In genomic region chr22:37207981-37208380, GRCh38 we compare ENCODE assay signal across 25 cellular contexts. TPM values are rescaled to one million over a fixed set of nuclear protein-coding genes. Genes with fewer than 3 reads are reported as not detected.
A peak's percentile ranks its signal among the peaks of the same experiment; 100 is the strongest.
DNase-seq lines count a peak whose midpoint lies in the region; ATAC-seq, FAIRE-seq and TF ChIP-seq lines count a peak whose summit lies in the region.
"Had no signal": no experiment of that assay in that cellular context is flagged by ENCODE, and none has a peak within 500 bp of the region (broad histone marks: within the 10 kb centered on the region; RNA-seq: fewer than 3 reads in every experiment).

No MANE protein-coding gene starts in this region.

- H3K4me1 ChIP-seq in CD8-positive, alpha-beta memory T cell (ENCODE audit: insufficient read depth, low read length) = peaks cover 26% of the 10 kb centered on the region
- peaks cover 44% of the 10 kb centered on the region for H3K4me1 ChIP-seq in thymus (ENCODE audit: control insufficient read depth, insufficient read depth, low read length)
- H3K4me1 ChIP-seq in GM23338 (ENCODE audit: insufficient read depth) = peaks cover 11% of the 10 kb centered on the region; the same call in 1 of the 2 replicates
- H3K4me1 ChIP-seq: psoas muscle, sigmoid colon had no signal

- H3K27ac Mint-ChIP-seq in activated naive CD4-positive, alpha-beta T cell treated with anti-CD3 and anti-CD28 coated beads, Interleukin-2, amount 10 ng/mL, durations not matched to agents 7 days and 5 days = peak overlapping the region; percentile 80
- H3K27ac Mint-ChIP-seq in activated naive CD4-positive, alpha-beta T cell treated with anti-CD3 and anti-CD28 coated beads for 36 hours = no peak overlapping the region
- H3K27ac Mint-ChIP-seq in CD8-positive, alpha-beta memory T cell = peak overlapping the region in 5 of 8 donors; percentile 15 to 68 (median 24)
- H3K27ac Mint-ChIP-seq in GM23338 = no peak overlapping the region
- H3K27ac Mint-ChIP-seq: activated CD4-positive, alpha-beta memory T cell treated with anti-CD3 and anti-CD28 coated beads for 36 hours; memory B cell had no signal

- no peak overlapping the region for H3K4me3 ChIP-seq in CD8-positive, alpha-beta memory T cell (ENCODE audit: low read length)
- no peak overlapping the region for H3K4me3 ChIP-seq in bronchial epithelial cell (ENCODE audit: low read depth, low read length)
- no peak overlapping the region for H3K4me3 ChIP-seq in thymus (ENCODE audit: low read length)
- no peak overlapping the region for H3K4me3 ChIP-seq in GM23338
- H3K4me3 ChIP-seq: esophagus squamous epithelium, psoas muscle, sigmoid colon, tibial nerve had no signal

- H3K27ac ChIP-seq in CD8-positive, alpha-beta memory T cell (ENCODE audit: low read depth, low read length) = no peak overlapping the region
- H3K27ac ChIP-seq in thymus (ENCODE audit: low read depth) (peak overlapping the region; percentile 37), GM23338 (ENCODE audit: low read depth) (no peak overlapping the region)
- H3K27ac ChIP-seq: esophagus squamous epithelium, HL-60, psoas muscle, sigmoid colon, tibial nerve had no signal

- TF ChIP-seq CTCF in bronchial epithelial cell (IDR thresholded peaks at IDR 0.05; ENCODE audit: insufficient read depth, low read length, severe bottlenecking) = no peak
- TF ChIP-seq CTCF in GM23338 (conservative IDR thresholded peaks at IDR 0.05; ENCODE audit: low read depth in 2 of 2) = no peak

- H3F3A ChIP-seq in GM23338 (replicated peaks; ENCODE audit: low read depth) = no peaks in the 10 kb centered on the region

- H3K9me3 Mint-ChIP-seq in activated naive CD4-positive, alpha-beta T cell treated with anti-CD3 and anti-CD28 coated beads, Interleukin-2, amount 10 ng/mL, durations not matched to agents 7 days and 5 days = no peaks in the 10 kb centered on the region
- H3K9me3 Mint-ChIP-seq in activated naive CD4-positive, alpha-beta T cell treated with anti-CD3 and anti-CD28 coated beads for 36 hours = no peaks in the 10 kb centered on the region
- no peaks in the 10 kb centered on the region for H3K9me3 Mint-ChIP-seq in CD8-positive, alpha-beta memory T cell
- no peaks in the 10 kb centered on the region for H3K9me3 Mint-ChIP-seq in GM23338
- H3K9me3 Mint-ChIP-seq: activated CD4-positive, alpha-beta memory T cell treated with anti-CD3 and anti-CD28 coated beads for 36 hours; memory B cell had no signal

- no peaks in the 10 kb centered on the region for H3K36me3 ChIP-seq in CD8-positive, alpha-beta memory T cell (ENCODE audit: insufficient read depth, low read length)
- H3K36me3 ChIP-seq in bronchial epithelial cell (ENCODE audit: control insufficient read depth, insufficient read depth, low read length) = no peaks in the 10 kb centered on the region
- peaks cover 17% of the 10 kb centered on the region for H3K36me3 ChIP-seq in thymus (ENCODE audit: control insufficient read depth, insufficient read depth)
- H3K36me3 ChIP-seq in GM23338 (ENCODE audit: insufficient read depth) = no peaks in the 10 kb centered on the region
- H3K36me3 ChIP-seq: esophagus squamous epithelium, sigmoid colon, tibial nerve had no signal

- WGBS in thymus = 60% methylated on average over 7 of the region's 7 CpGs

- H3K4me3 Mint-ChIP-seq in activated naive CD4-positive, alpha-beta T cell treated with anti-CD3 and anti-CD28 coated beads, Interleukin-2, amount 10 ng/mL, durations not matched to agents 7 days and 5 days = no peak overlapping the region
- no peak overlapping the region for H3K4me3 Mint-ChIP-seq in activated naive CD4-positive, alpha-beta T cell treated with anti-CD3 and anti-CD28 coated beads for 36 hours
- no peak overlapping the region for H3K4me3 Mint-ChIP-seq in CD8-positive, alpha-beta memory T cell
- H3K4me3 Mint-ChIP-seq in GM23338 = no peak overlapping the region
- H3K4me3 Mint-ChIP-seq: activated CD4-positive, alpha-beta memory T cell treated with anti-CD3 and anti-CD28 coated beads for 36 hours; memory B cell had no signal

- no peaks in the 10 kb centered on the region for H3K27me3 ChIP-seq in CD8-positive, alpha-beta memory T cell (ENCODE audit: insufficient read depth, low read length, poor library complexity, severe bottlenecking)
- H3K27me3 ChIP-seq in bronchial epithelial cell (ENCODE audit: control insufficient read depth, insufficient read depth, low read length) (no peaks in the 10 kb centered on the region), thymus (ENCODE audit: control insufficient read depth, insufficient read depth) (no peaks in the 10 kb centered on the region), GM23338 (ENCODE audit: insufficient read depth) (no peaks in the 10 kb centered on the region)

- H3K4me1 Mint-ChIP-seq in activated naive CD4-positive, alpha-beta T cell treated with anti-CD3 and anti-CD28 coated beads, Interleukin-2, amount 10 ng/mL, durations not matched to agents 7 days and 5 days = peaks cover 25% of the 10 kb centered on the region
- H3K4me1 Mint-ChIP-seq in activated naive CD4-positive, alpha-beta T cell treated with anti-CD3 and anti-CD28 coated beads for 36 hours (ENCODE audit: low read depth) = peaks cover 53% of the 10 kb centered on the region
- peaks cover 6 to 9% (median 6%) of the 10 kb centered on the region in 3 donors for H3K4me1 Mint-ChIP-seq in CD8-positive, alpha-beta memory T cell
- H3K4me1 Mint-ChIP-seq in GM23338 = peaks cover 9% of the 10 kb centered on the region

- intact Hi-C loops in activated naive CD4-positive, alpha-beta T cell treated with anti-CD3 and anti-CD28 coated beads for 36 hours (cut with micrococcal nuclease) = no loop called here

- ATAC-seq in GM23338 = no peak
- ATAC-seq: left colon, psoas muscle had no signal

- no peaks in the 10 kb centered on the region for H4K20me1 ChIP-seq in GM23338 (replicated peaks; ENCODE audit: insufficient read depth)

- POLR2A ChIA-PET in CD8-positive, alpha-beta memory T cell (lab: Charles Lee) = no interaction called here

- H3K79me2 ChIP-seq in GM23338 (replicated peaks; ENCODE audit: insufficient read depth) = no peaks in the 10 kb centered on the region

- no peaks in the 10 kb centered on the region for H3K9me3 ChIP-seq in CD8-positive, alpha-beta memory T cell (ENCODE audit: low read length)
- H3K9me3 ChIP-seq in thymus (ENCODE audit: control insufficient read depth) = no peaks in the 10 kb centered on the region
- H3K9me3 ChIP-seq: esophagus squamous epithelium, psoas muscle, sigmoid colon, tibial nerve had no signal

- H3K4me2 ChIP-seq in GM23338 = no peak overlapping the region

- no peaks in the 10 kb centered on the region for H3K9me2 ChIP-seq in GM23338 (ENCODE audit: insufficient read depth)

- FAIRE-seq in bronchial epithelial cell (lab: Jason Lieb, UNC) = peak; percentile 36
- FAIRE-seq: endometrium had no signal

- no peaks in the 10 kb centered on the region for H3K36me3 Mint-ChIP-seq in activated naive CD4-positive, alpha-beta T cell treated with anti-CD3 and anti-CD28 coated beads, Interleukin-2, amount 10 ng/mL, durations not matched to agents 7 days and 5 days
- peaks cover 11% of the 10 kb centered on the region for H3K36me3 Mint-ChIP-seq in activated naive CD4-positive, alpha-beta T cell treated with anti-CD3 and anti-CD28 coated beads for 36 hours (ENCODE audit: low read depth)
- H3K36me3 Mint-ChIP-seq in CD8-positive, alpha-beta memory T cell = peaks cover 0 to 1% (median 0%) of the 10 kb centered on the region in 3 donors
- H3K36me3 Mint-ChIP-seq in GM23338 (ENCODE audit: low read depth) = no peaks in the 10 kb centered on the region
- H3K36me3 Mint-ChIP-seq: activated CD4-positive, alpha-beta memory T cell treated with anti-CD3 and anti-CD28 coated beads for 36 hours had no signal

- no peaks in the 10 kb centered on the region for H3K27me3 Mint-ChIP-seq in activated naive CD4-positive, alpha-beta T cell treated with anti-CD3 and anti-CD28 coated beads, Interleukin-2, amount 10 ng/mL, durations not matched to agents 7 days and 5 days
- no peaks in the 10 kb centered on the region for H3K27me3 Mint-ChIP-seq in activated naive CD4-positive, alpha-beta T cell treated with anti-CD3 and anti-CD28 coated beads for 36 hours (ENCODE audit: low read depth)
- no peaks in the 10 kb centered on the region for H3K27me3 Mint-ChIP-seq in CD8-positive, alpha-beta memory T cell
- peaks cover 14% of the 10 kb centered on the region for H3K27me3 Mint-ChIP-seq in GM23338 (ENCODE audit: insufficient read depth, low read depth, poor library complexity)
- H3K27me3 Mint-ChIP-seq: activated CD4-positive, alpha-beta memory T cell treated with anti-CD3 and anti-CD28 coated beads for 36 hours; memory B cell had no signal

- CTCF ChIA-PET in activated naive CD4-positive, alpha-beta T cell treated with anti-CD3 and anti-CD28 coated beads, Interleukin-2, amount 10 ng/mL, durations not matched to agents 7 days and 5 days (lab: Charles Lee) = interaction anchor here (0.9 kb wide), 1 partner anchor 9 kb away, joined by 4 read pairs; no protein-coding TSS in a partner anchor
- CTCF ChIA-PET in activated naive CD4-positive, alpha-beta T cell treated with anti-CD3 and anti-CD28 coated beads for 36 hours (lab: Charles Lee) = interaction anchor here (1.6 kb wide), 1 partner anchor 52 kb away, joined by 6 read pairs; no protein-coding TSS in a partner anchor
- CTCF ChIA-PET in CD8-positive, alpha-beta memory T cell (lab: Charles Lee) = interaction anchor here (1.3 kb wide), 1 partner anchor 9 kb away, joined by 5 read pairs; no protein-coding TSS in a partner anchor

- peak; percentile 44 for DNase-seq in activated naive CD4-positive, alpha-beta T cell treated with anti-CD3 and anti-CD28 coated beads, Interleukin-2, amount 10 ng/mL, durations not matched to agents 7 days and 5 days
- DNase-seq in activated naive CD4-positive, alpha-beta T cell treated with anti-CD3 and anti-CD28 coated beads for 36 hours = no peak
- peak in 2 of 5 donors; percentile 43 to 67 for DNase-seq in CD8-positive, alpha-beta memory T cell
- DNase-seq in bronchial epithelial cell (ENCODE audit: low read depth) (no peak), GM23338 (ENCODE audit: low spot score) (no peak), iPS-NIHi7 (ENCODE audit: extremely low spot score) (no peak)
- DNase-seq: activated CD4-positive, alpha-beta memory T cell treated with anti-CD3 and anti-CD28 coated beads for 36 hours; C1 segment of cervical spinal cord; esophagus squamous epithelium; foreskin melanocyte; left colon; NCI-H1417; NCI-H2029 treated with DMSO at 0.1 percent for 48 hours; NCI-H2227 treated with DMSO at 0.1 percent for 48 hours; NCI-H69; Right ventricle myocardium superior; stimulated activated naive CD4-positive, alpha-beta T cell treated with Interleukin-2 at 50 U/mL for 16 hours had no signal

- H2AFZ ChIP-seq in GM23338 = no peak overlapping the region

RNA-seq across cellular contexts. Expression of gene SSTR3, which starts 4.3 kb away (rescaled TPM):
- 10 to 100 TPM; 28.1 to 28.6 TPM for total RNA-seq in activated naive CD4-positive, alpha-beta T cell treated with anti-CD3 and anti-CD28 coated beads for 36 hours
- under 1 TPM; 0.24 to 0.62 TPM for total RNA-seq in CD8-positive, alpha-beta memory T cell
- 0.59 TPM for polyA plus RNA-seq in CD8-positive, alpha-beta memory T cell
- not detected in 2 replicates for total RNA-seq in bronchial epithelial cell
- polyA plus RNA-seq in thymus = 3.9 TPM
- 0.04 and 0.66 TPM in 2 replicates for total RNA-seq in GM23338 (2014; rRNA removed; shearing (Covaris generic))
- 0.10 TPM in 1 of 2 replicates, not detected in the other for polyA plus RNA-seq in GM23338 (2016; fragmentation: Nextera tagmentation; extraction: Ambion mirVana)
- total RNA-seq: dermis microvascular lymphatic vessel endothelial cell, esophagus squamous epithelium, psoas muscle, Right ventricle myocardium superior, tibial nerve had no signal

RNA-seq across cellular contexts. Expression of gene C1QTNF6, which starts 19.9 kb away (rescaled TPM):
- total RNA-seq in activated naive CD4-positive, alpha-beta T cell treated with anti-CD3 and anti-CD28 coated beads for 36 hours = 10 to 100 TPM; 13.4 to 13.6 TPM
- total RNA-seq in CD8-positive, alpha-beta memory T cell = 1 to 10 TPM; 3.6 to 4.3 TPM
- polyA plus RNA-seq in CD8-positive, alpha-beta memory T cell = 1.8 TPM
- 2.9 and 4.1 TPM in 2 replicates for total RNA-seq in bronchial epithelial cell
- polyA plus RNA-seq in thymus = 23.2 TPM
- total RNA-seq in GM23338 (2014; rRNA removed; shearing (Covaris generic)) = 2.3 and 2.6 TPM in 2 replicates
- polyA plus RNA-seq in GM23338 (2016; fragmentation: Nextera tagmentation; extraction: Ambion mirVana) = 0.97 and 1.7 TPM in 2 replicates

RNA-seq across cellular contexts. Expression of gene RAC2, which starts 36.1 kb away (rescaled TPM):
- 100 to 1,000 TPM; 728 to 759 TPM for total RNA-seq in activated naive CD4-positive, alpha-beta T cell treated with anti-CD3 and anti-CD28 coated beads for 36 hours
- total RNA-seq in CD8-positive, alpha-beta memory T cell = 100 to 1,000 TPM; 433 to 452 TPM
- 1,206 TPM for polyA plus RNA-seq in CD8-positive, alpha-beta memory T cell
- 2.6 and 6.3 TPM in 2 replicates for total RNA-seq in bronchial epithelial cell
- polyA plus RNA-seq in thymus = 206 TPM
- 2.7 and 3.8 TPM in 2 replicates for total RNA-seq in GM23338 (2014; rRNA removed; shearing (Covaris generic))
- polyA plus RNA-seq in GM23338 (2016; fragmentation: Nextera tagmentation; extraction: Ambion mirVana) = 2.4 and 3.1 TPM in 2 replicates

RNA-seq across cellular contexts. Expression of gene IL2RB, which starts 58.3 kb away (rescaled TPM):
- total RNA-seq in activated naive CD4-positive, alpha-beta T cell treated with anti-CD3 and anti-CD28 coated beads for 36 hours = 100 to 1,000 TPM; 126 to 134 TPM
- total RNA-seq in CD8-positive, alpha-beta memory T cell = 100 to 1,000 TPM; 238 to 243 TPM
- polyA plus RNA-seq in CD8-positive, alpha-beta memory T cell = 459 TPM
- not detected in 2 replicates for total RNA-seq in bronchial epithelial cell
- polyA plus RNA-seq in thymus (7.0 TPM), GM23338 (2016; fragmentation: Nextera tagmentation; extraction: Ambion mirVana) (0.36 and 0.90 TPM in 2 replicates)
- total RNA-seq in GM23338 (2014; rRNA removed; shearing (Covaris generic)) = 1.0 and 4.8 TPM in 2 replicates
- total RNA-seq: dermis microvascular lymphatic vessel endothelial cell had no signal

Comparison
In these comparisons a context has a peak if more than half of its experiments do, and no peak if none do; other contexts are left out.
1. H3K27ac Mint-ChIP-seq: peak in activated naive CD4-positive, alpha-beta T cell treated with anti-CD3 and anti-CD28 coated beads, Interleukin-2, amount 10 ng/mL, durations not matched to agents 7 days and 5 days (single experiment) and CD8-positive, alpha-beta memory T cell (5 of 8); none in activated naive CD4-positive, alpha-beta T cell treated with anti-CD3 and anti-CD28 coated beads for 36 hours (single experiment) and GM23338 (single experiment).
2. RNA of gene SSTR3, which starts 4.3 kb away (total RNA-seq): 28.1 to 28.6 TPM in activated naive CD4-positive, alpha-beta T cell treated with anti-CD3 and anti-CD28 coated beads for 36 hours; 0.04 to 0.66 TPM in GM23338, 0.24 to 0.62 TPM in CD8-positive, alpha-beta memory T cell and not detected in bronchial epithelial cell; every median in the first group is over 10 times any median in the second.
3. RNA of gene RAC2, which starts 36.1 kb away (total RNA-seq): 728 to 759 TPM in activated naive CD4-positive, alpha-beta T cell treated with anti-CD3 and anti-CD28 coated beads for 36 hours and 433 to 452 TPM in CD8-positive, alpha-beta memory T cell; 2.6 to 6.3 TPM in bronchial epithelial cell and 2.7 to 3.8 TPM in GM23338; every median in the first group is over 10 times any median in the second.